Comparison of ENCODE assay signal across 2 cellular contexts in genomic region chr6:167247814-167248595, GRCh38.
TF ChIP-seq lines count a peak whose summit lies in the region.

No MANE protein-coding gene starts in this region.

TF ChIP-seq in HepG2, 621 proteins besides CTCF, POLR2A, EP300 and RAD21:
- TF ChIP-seq ZNF768 (CRISPR knock-in tag; IDR thresholded peaks at IDR 0.05) (peak; percentile 23; the same call in 1 of the 2 replicates), ZBTB33 (CRISPR knock-in tag; IDR thresholded peaks at IDR 0.05) (peak; percentile 78; the same call in 1 of the 2 replicates), CSRNP1 (CRISPR knock-in tag; IDR thresholded peaks at IDR 0.05) (no peak)

TF ChIP-seq in K562, 482 proteins besides CTCF, POLR2A, EP300 and RAD21:
- TF ChIP-seq AFF4 (CRISPR knock-in tag; IDR thresholded peaks at IDR 0.05): no peak
- peak in 1 of 2 experiments; percentile 12 for TF ChIP-seq E2F6 (IDR thresholded peaks at IDR 0.05; ENCODE audit: borderline replicate concordance in 1 of 2, extremely low read depth in 1 of 2, insufficient read depth in 1 of 2, insufficient read length in 1 of 2, low read depth in 1 of 2, low read length in 1 of 2, poor library complexity in 1 of 2, severe bottlenecking in 1 of 2)
